ENCODE assay signal across 16 cellular contexts in genomic region chr2:217279130-217279529, GRCh38.
DNase-seq lines count a peak whose midpoint lies in the region; ATAC-seq and TF ChIP-seq lines count a peak whose summit lies in the region.
"Had no signal": no experiment of that assay in that cellular context is flagged by ENCODE, and none has a peak within 500 bp of the region (broad histone marks: within the 10 kb centered on the region; RNA-seq: fewer than 3 reads in every experiment).

No MANE protein-coding gene starts in this region.

- WGBS in gastroesophageal sphincter (ENCODE audit: low coverage in 1 of 2), 2 donors = 66 to 85% methylated on average over 3 of the region's 3 CpGs

- TF ChIP-seq POLR2A in gastroesophageal sphincter (IDR thresholded peaks at IDR 0.05) = no peak

- TF ChIP-seq CTCF in gastroesophageal sphincter (IDR thresholded peaks at IDR 0.05) = no peak

- ATAC-seq in gastroesophageal sphincter (no peak), HG02981 (IDR thresholded peaks at IDR 0.05; ENCODE audit: unreplicated experiment) (no peak)
- ATAC-seq in stimulated activated naive CD8-positive, alpha-beta T cell treated with anti-CD3 and anti-CD28 coated beads, Interleukin-15, Interleukin-2, amounts not matched to agents 100 U/mL and 50 U/mL, for 24 hours = no peak
- ATAC-seq: activated CD8-positive, alpha-beta T cell treated with anti-CD3 and anti-CD28 coated beads, Interleukin-2, amount 10 ng/mL, durations not matched to agents 7 days and 5 days; activated T-helper 17 cell treated with anti-CD3 and anti-CD28 coated beads, Interleukin-2, amount 50 U/mL, for 72 hours had no signal

- H3K4me1 ChIP-seq in SJCRH30 = peaks cover 38% of the 10 kb centered on the region
- H3K4me1 ChIP-seq in gastroesophageal sphincter = peaks cover 4 to 17% (median 5%) of the 10 kb centered on the region in 3 donors
- H3K4me1 ChIP-seq in stomach smooth muscle (ENCODE audit: control insufficient read depth, insufficient read depth, low read length) = peaks cover 33% of the 10 kb centered on the region

- DNase-seq in EL = peak; percentile 48
- no peak for DNase-seq in SJCRH30
- DNase-seq in stimulated activated naive CD8-positive, alpha-beta T cell treated with anti-CD3 and anti-CD28 coated beads, Interleukin-15, Interleukin-2, amounts not matched to agents 100 U/mL and 50 U/mL, for 24 hours = no peak
- no peak for DNase-seq in NCI-H146 treated with DMSO at 0.1 percent for 48 hours (lab: John Stamatoyannopoulos, UW; ENCODE audit: unreplicated experiment)
- DNase-seq: activated CD8-positive, alpha-beta T cell treated with anti-CD3 and anti-CD28 coated beads, Interleukin-2, amount 10 ng/mL, durations not matched to agents 7 days and 5 days; amygdala; CD8-positive, alpha-beta memory T cell; NCI-H2081 treated with DMSO at 0.1 percent for 48 hours; NCI-H748 treated with DMSO at 0.1 percent for 48 hours; substantia nigra had no signal

- no peaks in the 10 kb centered on the region for H3K36me3 ChIP-seq in SJCRH30
- no peaks in the 10 kb centered on the region for H3K36me3 ChIP-seq in gastroesophageal sphincter
- H3K36me3 ChIP-seq in stomach smooth muscle (ENCODE audit: control insufficient read depth in 2 of 2, insufficient read depth in 2 of 2, low read length in 2 of 2) = no peaks in the 10 kb centered on the region

- TF ChIP-seq EP300 in gastroesophageal sphincter (IDR thresholded peaks at IDR 0.05) = no peak

- H3K27me3 ChIP-seq in SJCRH30 (no peaks in the 10 kb centered on the region), gastroesophageal sphincter (no peaks in the 10 kb centered on the region), stomach smooth muscle (ENCODE audit: control insufficient read depth in 1 of 2, insufficient read depth in 2 of 2, low read length in 2 of 2) (no peaks in the 10 kb centered on the region)

- H3K9ac ChIP-seq in stomach smooth muscle (ENCODE audit: low read length in 2 of 2) = no peak overlapping the region

- H3K4me3 ChIP-seq in SJCRH30 (peak overlapping the region; percentile 38), gastroesophageal sphincter (no peak overlapping the region), stomach smooth muscle (ENCODE audit: low read length in 2 of 2) (no peak overlapping the region)
- H3K4me3 ChIP-seq: coronary artery had no signal

- no peaks in the 10 kb centered on the region for H3K9me3 ChIP-seq in SJCRH30 (replicated peaks)
- H3K9me3 ChIP-seq in gastroesophageal sphincter = no peaks in the 10 kb centered on the region
- H3K9me3 ChIP-seq in stomach smooth muscle (ENCODE audit: control insufficient read depth in 2 of 2, low read length in 2 of 2) = no peaks in the 10 kb centered on the region

- H3K27ac ChIP-seq in SJCRH30 (peak overlapping the region; percentile 95), gastroesophageal sphincter (peak overlapping the region in 3 of 4 donors; percentile 9 to 58 (median 52)), stomach smooth muscle (ENCODE audit: low read length) (peak overlapping the region; percentile 55)
- H3K27ac ChIP-seq: VCaP had no signal
